Comparison of ENCODE assay signal across 14 cellular contexts in genomic region chr3:182889948-182890629, GRCh38.
A peak's percentile ranks its signal among the peaks of the same experiment; 100 is the strongest.
DNase-seq lines count a peak whose midpoint lies in the region; ATAC-seq and TF ChIP-seq lines count a peak whose summit lies in the region.
"Had no signal": no experiment of that assay in that cellular context is flagged by ENCODE, and none has a peak within 500 bp of the region (broad histone marks: within the 10 kb centered on the region; RNA-seq: fewer than 3 reads in every experiment).

No MANE protein-coding gene starts in this region.

- ATAC-seq in left ventricle myocardium superior (peak; percentile 21), T-helper 17 cell (no peak), left lobe of liver (peak; percentile 88), upper lobe of left lung (ENCODE audit: low FRiP score in 2 of 2) (peak; percentile 58 to 80), HG02588 (IDR thresholded peaks at IDR 0.05; ENCODE audit: unreplicated experiment) (no peak), HG03520 (IDR thresholded peaks at IDR 0.05; ENCODE audit: unreplicated experiment) (no peak)

- DNase-seq in left ventricle myocardium superior (no peak), right atrium auricular region (ENCODE audit: low spot score) (no peak), T-helper 17 cell (no peak), left lobe of liver (ENCODE audit: low spot score) (peak; percentile 52), upper lobe of left lung (peak in 1 of 2 donors; percentile 45)
- no peak for DNase-seq in activated T-cell treated with anti-CD3 and anti-CD28 coated beads, Interleukin-2, amount 50 U/mL, for 48 hours
- DNase-seq: AML-193; GOT3; NCI-H1417 treated with DMSO at 0.1 percent for 48 hours; NCI-H524; NK-92 treated with Interleukin-12 subunit alpha and Interleukin-12 subunit beta, amount 100 ng/mL, for 24 hours had no signal

- 62 to 73% methylated on average over 3 of the region's 3 CpGs for WGBS in upper lobe of left lung, 2 donors

- H3K9me3 ChIP-seq in right atrium auricular region (no peaks in the 10 kb centered on the region), T-helper 17 cell (ENCODE audit: control insufficient read depth, low read length, poor library complexity, severe bottlenecking) (no peaks in the 10 kb centered on the region), upper lobe of left lung (no peaks in the 10 kb centered on the region)

- intact Hi-C loops in left ventricle myocardium superior (cut with micrococcal nuclease) = no loop called here

- no peak for TF ChIP-seq POLR2A in upper lobe of left lung (IDR thresholded peaks at IDR 0.05)

- peaks cover 7% of the 10 kb centered on the region for H3K36me3 Mint-ChIP-seq in T-helper 17 cell (ENCODE audit: low read depth)

- H3K4me1 ChIP-seq in right atrium auricular region = no peaks in the 10 kb centered on the region
- peaks cover 0 to 16% (median 0%) of the 10 kb centered on the region in 4 donors for H3K4me1 ChIP-seq in upper lobe of left lung

- TF ChIP-seq CTCF in right atrium auricular region (IDR thresholded peaks at IDR 0.05) = no peak
- no peak for TF ChIP-seq CTCF in upper lobe of left lung (IDR thresholded peaks at IDR 0.05)

- TF ChIP-seq EP300 in upper lobe of left lung (IDR thresholded peaks at IDR 0.05) = peak in 1 of 4 donors; percentile 79

- no peak overlapping the region for H3K4me3 Mint-ChIP-seq in T-helper 17 cell

- H3K36me3 ChIP-seq in right atrium auricular region = peaks cover 21% of the 10 kb centered on the region
- peaks cover 0 to 47% (median 0%) of the 10 kb centered on the region in 4 donors for H3K36me3 ChIP-seq in upper lobe of left lung

- no peak overlapping the region for H3K27ac ChIP-seq in right atrium auricular region
- peak overlapping the region in 1 of 4 donors; percentile 34 for H3K27ac ChIP-seq in upper lobe of left lung
- H3K27ac ChIP-seq: KMS-11 had no signal

- no peak overlapping the region for H3K4me3 ChIP-seq in right atrium auricular region
- H3K4me3 ChIP-seq in upper lobe of left lung = no peak overlapping the region

- H3K4me1 Mint-ChIP-seq in T-helper 17 cell = peaks cover 14% of the 10 kb centered on the region

- peak overlapping the region; percentile 14 for H3K27ac Mint-ChIP-seq in T-helper 17 cell

- H3K27me3 ChIP-seq in right atrium auricular region (no peaks in the 10 kb centered on the region), upper lobe of left lung (no peaks in the 10 kb centered on the region)

- no peaks in the 10 kb centered on the region for H3K27me3 Mint-ChIP-seq in T-helper 17 cell

Comparison
In these comparisons a context has a peak if more than half of its experiments do, and no peak if none do; other contexts are left out.
1. ATAC-seq: peak in left ventricle myocardium superior (single experiment), left lobe of liver (single experiment) and upper lobe of left lung (2 of 2); none in T-helper 17 cell (single experiment), HG02588 (single experiment) and HG03520 (single experiment).